Comparison of ENCODE assay signal across 9 cellular contexts in genomic region chr2:173077506-173078177, GRCh38. TPM values are rescaled to one million over a fixed set of nuclear protein-coding genes. Genes with fewer than 3 reads are reported as not detected.
A peak's percentile ranks its signal among the peaks of the same experiment; 100 is the strongest.
DNase-seq lines count a peak whose midpoint lies in the region; ATAC-seq and TF ChIP-seq lines count a peak whose summit lies in the region.
"Had no signal": no experiment of that assay in that cellular context is flagged by ENCODE, and none has a peak within 500 bp of the region (broad histone marks: within the 10 kb centered on the region; RNA-seq: fewer than 3 reads in every experiment).

No MANE protein-coding gene starts in this region.

- H3K27me3 ChIP-seq in dorsolateral prefrontal cortex (peaks cover 0 to 27% (median 0%) of the 10 kb centered on the region in 45 donors), ovary (no peaks in the 10 kb centered on the region)

- TF ChIP-seq EP300 in ovary (IDR thresholded peaks at IDR 0.05), result no peak

- H3K9me3 ChIP-seq in ovary, result no peaks in the 10 kb centered on the region

- DNase-seq in DMS79 treated with DMSO at 0.1 percent for 48 hours (lab: John Stamatoyannopoulos, UW) (peak; percentile 84), NCI-H446 (lab: John Stamatoyannopoulos, UW) (peak; percentile 33 to 50), dorsolateral prefrontal cortex (no peak), ovary (no peak), GM19238 (ENCODE audit: insufficient read length, low spot score) (no peak)
- no peak for DNase-seq in activated CD8-positive, alpha-beta memory T cell treated with anti-CD3 and anti-CD28 coated beads for 24 hours
- DNase-seq in stimulated activated CD4-positive, alpha-beta T cell treated with anti-CD3 and anti-CD28 coated beads, Interleukin-4, amount 100 ng/mL, for 4 hours, result no peak
- DNase-seq: left colon had no signal

- ATAC-seq in HG02938 (IDR thresholded peaks at IDR 0.05; ENCODE audit: unreplicated experiment), result no peak

- peak overlapping the region in 21 of 59 donors; percentile 62 to 93 (median 86) for H3K27ac ChIP-seq in dorsolateral prefrontal cortex
- peak overlapping the region in 1 of 2 donors; percentile 99 for H3K27ac ChIP-seq in ovary

- peaks cover 7% of the 10 kb centered on the region for H3K4me1 ChIP-seq in ovary (ENCODE audit: insufficient read depth)

- no peaks in the 10 kb centered on the region for H3K36me3 ChIP-seq in ovary

- no peak for TF ChIP-seq CTCF in dorsolateral prefrontal cortex (IDR thresholded peaks at IDR 0.05 in 54 of 56, conservative IDR thresholded peaks at IDR 0.05 in 2 of 56; ENCODE audit: low read depth in 1 of 56, partially characterized antibody in 56 of 56)
- TF ChIP-seq CTCF in ovary (IDR thresholded peaks at IDR 0.05), result no peak

- TF ChIP-seq POLR2A in ovary (IDR thresholded peaks at IDR 0.05), result no peak

- peak overlapping the region in 40 of 59 donors; percentile 2 to 87 (median 72) for H3K4me3 ChIP-seq in dorsolateral prefrontal cortex
- H3K4me3 ChIP-seq in ovary, result peak overlapping the region; percentile 69

- intact Hi-C loops in dorsolateral prefrontal cortex (cut with DNase I), result no loop called here
- intact Hi-C loops in ovary (cut with DNase I), result loop anchor here in 3 of 4 donors (2.0 to 5.0 kb wide), 2 partner anchors 130 to 133 kb away; no protein-coding TSS in a partner anchor

- 17 to 29% (median 21%) methylated on average over 5 of the region's 5 CpGs for WGBS in ovary, 3 donors

RNA-seq across cellular contexts. Expression of gene MAP3K20, which starts 2.0 kb away (rescaled TPM):
- total RNA-seq in dorsolateral prefrontal cortex, result 10 to 100 TPM in 116 of 120 experiments, 1 to 10 TPM in 4; 9.4 to 38.2 (median 15.2) TPM
- 100 to 1,000 TPM in 4 of 7 donors, 10 to 100 TPM in 3; 40.1 to 127 (median 107) TPM for total RNA-seq in ovary
- 10 to 100 TPM; 38.6 to 88.4 TPM for polyA plus RNA-seq in ovary

Comparison
In these comparisons a context has a peak if more than half of its experiments do, and no peak if none do; other contexts are left out.
1. DNase-seq: peak in DMS79 treated with DMSO at 0.1 percent for 48 hours (single experiment) and NCI-H446 (2 of 2); none in dorsolateral prefrontal cortex (0 of 10), ovary (0 of 5), GM19238 (single experiment), activated CD8-positive, alpha-beta memory T cell treated with anti-CD3 and anti-CD28 coated beads for 24 hours (single experiment) and stimulated activated CD4-positive, alpha-beta T cell treated with anti-CD3 and anti-CD28 coated beads, Interleukin-4, amount 100 ng/mL, for 4 hours (0 of 2).
2. intact Hi-C loops: an anchor here in ovary (2.0 to 5.0 kb wide); none called in dorsolateral prefrontal cortex.